Comparison of ENCODE assay signal across 3 cellular contexts in genomic region chr7:35339811-35340210, GRCh38.
TF ChIP-seq lines count a peak whose summit lies in the region.

No MANE protein-coding gene starts in this region.

TF ChIP-seq in IMR-90, 13 proteins besides CTCF, POLR2A, EP300 and RAD21:
- TF ChIP-seq MAZ (IDR thresholded peaks at IDR 0.05; ENCODE audit: borderline replicate concordance, low read depth, low read length) (no peak), RCOR1 (IDR thresholded peaks at IDR 0.05; ENCODE audit: insufficient replicate concordance, low read length) (no peak), FOS (IDR thresholded peaks at IDR 0.05; ENCODE audit: low read depth, low read length) (no peak), CHD1 (IDR thresholded peaks at IDR 0.05; ENCODE audit: low read depth, low read length) (no peak), USF2 (IDR thresholded peaks at IDR 0.05; ENCODE audit: low read depth, low read length) (peak; percentile 66), ELK1 (IDR thresholded peaks at IDR 0.05; ENCODE audit: borderline replicate concordance, low read depth, low read length) (no peak), RFX5 (IDR thresholded peaks at IDR 0.05; ENCODE audit: low read depth, low read length) (no peak), MXI1 (IDR thresholded peaks at IDR 0.05; ENCODE audit: borderline replicate concordance, low read depth, low read length) (no peak)

TF ChIP-seq in WTC11, 78 proteins besides CTCF, POLR2A, EP300 and RAD21:
- no peak for TF ChIP-seq MXD4 (CRISPR knock-in tag; IDR thresholded peaks at IDR 0.05; ENCODE audit: borderline replicate concordance)
- TF ChIP-seq USF2 (CRISPR knock-in tag; IDR thresholded peaks at IDR 0.05), result 0 out of 2 replicates have a peak, but pooled peaks have one; percentile 35

TF ChIP-seq in H1, 55 proteins besides CTCF, POLR2A, EP300 and RAD21:
- no peak for TF ChIP-seq SIX5 (IDR thresholded peaks at IDR 0.05; ENCODE audit: low read depth, low read length)
- TF ChIP-seq USF2 (IDR thresholded peaks at IDR 0.05; ENCODE audit: low read length), result 0 out of 2 replicates have a peak, but pooled peaks have one; percentile 30
